1 cellular context compared by ENCODE assay signal in the genomic region with DNA sequence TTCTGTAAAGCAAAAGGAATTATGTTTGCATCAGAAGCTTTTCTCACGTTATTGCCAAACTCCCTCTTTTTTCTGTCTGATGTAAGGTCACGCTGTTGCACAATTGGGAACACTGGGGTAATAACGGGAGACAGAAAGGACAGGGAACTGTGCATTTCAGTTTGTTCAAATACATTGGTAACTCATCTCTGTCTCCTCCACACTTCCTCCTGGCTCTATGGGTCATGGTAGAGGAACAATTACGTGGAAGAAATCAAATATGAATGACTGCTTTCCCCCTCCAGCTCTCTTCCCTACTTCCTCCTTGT.
TF ChIP-seq lines count a peak whose summit lies in the region.

No MANE protein-coding gene starts in this region.

TF ChIP-seq in HepG2, 621 proteins besides CTCF, POLR2A, EP300 and RAD21 (continued from another document and continues in another):
- TF ChIP-seq, protein P1, sequence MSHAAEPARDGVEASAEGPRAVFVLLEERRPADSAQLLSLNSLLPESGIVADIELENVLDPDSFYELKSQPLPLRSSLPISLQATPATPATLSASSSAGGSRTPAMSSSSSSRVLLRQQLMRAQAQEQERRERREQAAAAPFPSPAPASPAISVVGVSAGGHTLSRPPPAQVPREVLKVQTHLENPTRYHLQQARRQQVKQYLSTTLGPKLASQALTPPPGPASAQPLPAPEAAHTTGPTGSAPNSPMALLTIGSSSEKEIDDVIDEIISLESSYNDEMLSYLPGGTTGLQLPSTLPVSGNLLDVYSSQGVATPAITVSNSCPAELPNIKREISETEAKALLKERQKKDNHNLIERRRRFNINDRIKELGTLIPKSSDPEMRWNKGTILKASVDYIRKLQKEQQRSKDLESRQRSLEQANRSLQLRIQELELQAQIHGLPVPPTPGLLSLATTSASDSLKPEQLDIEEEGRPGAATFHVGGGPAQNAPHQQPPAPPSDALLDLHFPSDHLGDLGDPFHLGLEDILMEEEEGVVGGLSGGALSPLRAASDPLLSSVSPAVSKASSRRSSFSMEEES (CRISPR knock-in tag; IDR thresholded peaks at IDR 0.05), result peak; percentile 79
- TF ChIP-seq KAT8 (CRISPR knock-in tag; IDR thresholded peaks at IDR 0.05), result peak; percentile 72; the same call in 1 of the 2 replicates
- no peak for TF ChIP-seq PRPF4 (IDR thresholded peaks at IDR 0.05; ENCODE audit: low read depth, low read length, poor library complexity, severe bottlenecking)
- TF ChIP-seq, protein P2, sequence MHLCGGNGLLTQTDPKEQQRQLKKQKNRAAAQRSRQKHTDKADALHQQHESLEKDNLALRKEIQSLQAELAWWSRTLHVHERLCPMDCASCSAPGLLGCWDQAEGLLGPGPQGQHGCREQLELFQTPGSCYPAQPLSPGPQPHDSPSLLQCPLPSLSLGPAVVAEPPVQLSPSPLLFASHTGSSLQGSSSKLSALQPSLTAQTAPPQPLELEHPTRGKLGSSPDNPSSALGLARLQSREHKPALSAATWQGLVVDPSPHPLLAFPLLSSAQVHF (CRISPR knock-in tag; IDR thresholded peaks at IDR 0.05), result no peak
- TF ChIP-seq, protein P3, sequence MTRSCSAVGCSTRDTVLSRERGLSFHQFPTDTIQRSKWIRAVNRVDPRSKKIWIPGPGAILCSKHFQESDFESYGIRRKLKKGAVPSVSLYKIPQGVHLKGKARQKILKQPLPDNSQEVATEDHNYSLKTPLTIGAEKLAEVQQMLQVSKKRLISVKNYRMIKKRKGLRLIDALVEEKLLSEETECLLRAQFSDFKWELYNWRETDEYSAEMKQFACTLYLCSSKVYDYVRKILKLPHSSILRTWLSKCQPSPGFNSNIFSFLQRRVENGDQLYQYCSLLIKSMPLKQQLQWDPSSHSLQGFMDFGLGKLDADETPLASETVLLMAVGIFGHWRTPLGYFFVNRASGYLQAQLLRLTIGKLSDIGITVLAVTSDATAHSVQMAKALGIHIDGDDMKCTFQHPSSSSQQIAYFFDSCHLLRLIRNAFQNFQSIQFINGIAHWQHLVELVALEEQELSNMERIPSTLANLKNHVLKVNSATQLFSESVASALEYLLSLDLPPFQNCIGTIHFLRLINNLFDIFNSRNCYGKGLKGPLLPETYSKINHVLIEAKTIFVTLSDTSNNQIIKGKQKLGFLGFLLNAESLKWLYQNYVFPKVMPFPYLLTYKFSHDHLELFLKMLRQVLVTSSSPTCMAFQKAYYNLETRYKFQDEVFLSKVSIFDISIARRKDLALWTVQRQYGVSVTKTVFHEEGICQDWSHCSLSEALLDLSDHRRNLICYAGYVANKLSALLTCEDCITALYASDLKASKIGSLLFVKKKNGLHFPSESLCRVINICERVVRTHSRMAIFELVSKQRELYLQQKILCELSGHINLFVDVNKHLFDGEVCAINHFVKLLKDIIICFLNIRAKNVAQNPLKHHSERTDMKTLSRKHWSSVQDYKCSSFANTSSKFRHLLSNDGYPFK (CRISPR knock-in tag; IDR thresholded peaks at IDR 0.05; ENCODE audit: borderline replicate concordance), result no peak
- 0 out of 2 replicates have a peak, but pooled peaks have one; percentile 70 for TF ChIP-seq STAT5B (CRISPR knock-in tag; IDR thresholded peaks at IDR 0.05)
- peak; percentile 60; the same call in 1 of the 2 replicates for TF ChIP-seq SIX1 (CRISPR knock-in tag; IDR thresholded peaks at IDR 0.05; ENCODE audit: borderline replicate concordance)
- peak; percentile 74; the same call in 1 of the 2 replicates for TF ChIP-seq ZNF205 (CRISPR knock-in tag; IDR thresholded peaks at IDR 0.05)
- TF ChIP-seq MAFF (IDR thresholded peaks at IDR 0.05; ENCODE audit: low read depth, low read length), result no peak
- TF ChIP-seq ZKSCAN1 (IDR thresholded peaks at IDR 0.05; ENCODE audit: low read length), result no peak
- peak; percentile 95 for TF ChIP-seq ELF3 (CRISPR knock-in tag; IDR thresholded peaks at IDR 0.05)
- no peak for TF ChIP-seq ATRX (CRISPR knock-in tag; IDR thresholded peaks at IDR 0.05; ENCODE audit: borderline replicate concordance)
- TF ChIP-seq, protein P4, sequence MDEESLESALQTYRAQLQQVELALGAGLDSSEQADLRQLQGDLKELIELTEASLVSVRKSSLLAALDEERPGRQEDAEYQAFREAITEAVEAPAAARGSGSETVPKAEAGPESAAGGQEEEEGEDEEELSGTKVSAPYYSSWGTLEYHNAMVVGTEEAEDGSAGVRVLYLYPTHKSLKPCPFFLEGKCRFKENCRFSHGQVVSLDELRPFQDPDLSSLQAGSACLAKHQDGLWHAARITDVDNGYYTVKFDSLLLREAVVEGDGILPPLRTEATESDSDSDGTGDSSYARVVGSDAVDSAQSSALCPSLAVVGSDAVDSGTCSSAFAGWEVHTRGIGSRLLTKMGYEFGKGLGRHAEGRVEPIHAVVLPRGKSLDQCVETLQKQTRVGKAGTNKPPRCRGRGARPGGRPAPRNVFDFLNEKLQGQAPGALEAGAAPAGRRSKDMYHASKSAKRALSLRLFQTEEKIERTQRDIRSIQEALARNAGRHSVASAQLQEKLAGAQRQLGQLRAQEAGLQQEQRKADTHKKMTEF (CRISPR knock-in tag; IDR thresholded peaks at IDR 0.05), result peak; percentile 83
- TF ChIP-seq ZNF501 (CRISPR knock-in tag; IDR thresholded peaks at IDR 0.05), result no peak
- TF ChIP-seq AGO1 (IDR thresholded peaks at IDR 0.05; ENCODE audit: low read depth, low read length, poor library complexity, severe bottlenecking), result no peak
- TF ChIP-seq, protein P5, sequence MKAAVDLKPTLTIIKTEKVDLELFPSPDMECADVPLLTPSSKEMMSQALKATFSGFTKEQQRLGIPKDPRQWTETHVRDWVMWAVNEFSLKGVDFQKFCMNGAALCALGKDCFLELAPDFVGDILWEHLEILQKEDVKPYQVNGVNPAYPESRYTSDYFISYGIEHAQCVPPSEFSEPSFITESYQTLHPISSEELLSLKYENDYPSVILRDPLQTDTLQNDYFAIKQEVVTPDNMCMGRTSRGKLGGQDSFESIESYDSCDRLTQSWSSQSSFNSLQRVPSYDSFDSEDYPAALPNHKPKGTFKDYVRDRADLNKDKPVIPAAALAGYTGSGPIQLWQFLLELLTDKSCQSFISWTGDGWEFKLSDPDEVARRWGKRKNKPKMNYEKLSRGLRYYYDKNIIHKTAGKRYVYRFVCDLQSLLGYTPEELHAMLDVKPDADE (CRISPR knock-in tag; IDR thresholded peaks at IDR 0.05), result no peak
- no peak for TF ChIP-seq PCBP1 (IDR thresholded peaks at IDR 0.05; ENCODE audit: borderline replicate concordance, low read depth, low read length)
- no peak for TF ChIP-seq ZNF567 (CRISPR knock-in tag; IDR thresholded peaks at IDR 0.05; ENCODE audit: borderline replicate concordance)
- peak; percentile 70; the same call in 1 of the 2 replicates for TF ChIP-seq DPF2 (CRISPR knock-in tag; IDR thresholded peaks at IDR 0.05; ENCODE audit: borderline replicate concordance, low read depth)
- no peak for TF ChIP-seq ZNF788 (CRISPR knock-in tag; IDR thresholded peaks at IDR 0.05; ENCODE audit: borderline replicate concordance)
- peak; percentile 90; the same call in 1 of the 2 replicates for TF ChIP-seq SP140L (CRISPR knock-in tag; IDR thresholded peaks at IDR 0.05; ENCODE audit: borderline replicate concordance)
- TF ChIP-seq HNRNPUL1 (IDR thresholded peaks at IDR 0.05; ENCODE audit: low read depth, low read length), result no peak
- no peak for TF ChIP-seq PAF1 (CRISPR knock-in tag; IDR thresholded peaks at IDR 0.05)
- TF ChIP-seq ZNF230 (CRISPR knock-in tag; IDR thresholded peaks at IDR 0.05), result peak; percentile 54; the same call in 1 of the 2 replicates
- TF ChIP-seq ZNF672 (CRISPR knock-in tag; IDR thresholded peaks at IDR 0.05), result no peak
- TF ChIP-seq CBX5 (CRISPR knock-in tag; IDR thresholded peaks at IDR 0.05; ENCODE audit: borderline replicate concordance), result peak; percentile 82
- TF ChIP-seq, protein P6, sequence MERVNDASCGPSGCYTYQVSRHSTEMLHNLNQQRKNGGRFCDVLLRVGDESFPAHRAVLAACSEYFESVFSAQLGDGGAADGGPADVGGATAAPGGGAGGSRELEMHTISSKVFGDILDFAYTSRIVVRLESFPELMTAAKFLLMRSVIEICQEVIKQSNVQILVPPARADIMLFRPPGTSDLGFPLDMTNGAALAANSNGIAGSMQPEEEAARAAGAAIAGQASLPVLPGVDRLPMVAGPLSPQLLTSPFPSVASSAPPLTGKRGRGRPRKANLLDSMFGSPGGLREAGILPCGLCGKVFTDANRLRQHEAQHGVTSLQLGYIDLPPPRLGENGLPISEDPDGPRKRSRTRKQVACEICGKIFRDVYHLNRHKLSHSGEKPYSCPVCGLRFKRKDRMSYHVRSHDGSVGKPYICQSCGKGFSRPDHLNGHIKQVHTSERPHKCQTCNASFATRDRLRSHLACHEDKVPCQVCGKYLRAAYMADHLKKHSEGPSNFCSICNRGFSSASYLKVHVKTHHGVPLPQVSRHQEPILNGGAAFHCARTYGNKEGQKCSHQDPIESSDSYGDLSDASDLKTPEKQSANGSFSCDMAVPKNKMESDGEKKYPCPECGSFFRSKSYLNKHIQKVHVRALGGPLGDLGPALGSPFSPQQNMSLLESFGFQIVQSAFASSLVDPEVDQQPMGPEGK (CRISPR knock-in tag; IDR thresholded peaks at IDR 0.05), result peak; percentile 73
- TF ChIP-seq PHF5A (CRISPR knock-in tag; IDR thresholded peaks at IDR 0.05; ENCODE audit: low read depth, unreplicated experiment), result no peak
- TF ChIP-seq, protein P7, sequence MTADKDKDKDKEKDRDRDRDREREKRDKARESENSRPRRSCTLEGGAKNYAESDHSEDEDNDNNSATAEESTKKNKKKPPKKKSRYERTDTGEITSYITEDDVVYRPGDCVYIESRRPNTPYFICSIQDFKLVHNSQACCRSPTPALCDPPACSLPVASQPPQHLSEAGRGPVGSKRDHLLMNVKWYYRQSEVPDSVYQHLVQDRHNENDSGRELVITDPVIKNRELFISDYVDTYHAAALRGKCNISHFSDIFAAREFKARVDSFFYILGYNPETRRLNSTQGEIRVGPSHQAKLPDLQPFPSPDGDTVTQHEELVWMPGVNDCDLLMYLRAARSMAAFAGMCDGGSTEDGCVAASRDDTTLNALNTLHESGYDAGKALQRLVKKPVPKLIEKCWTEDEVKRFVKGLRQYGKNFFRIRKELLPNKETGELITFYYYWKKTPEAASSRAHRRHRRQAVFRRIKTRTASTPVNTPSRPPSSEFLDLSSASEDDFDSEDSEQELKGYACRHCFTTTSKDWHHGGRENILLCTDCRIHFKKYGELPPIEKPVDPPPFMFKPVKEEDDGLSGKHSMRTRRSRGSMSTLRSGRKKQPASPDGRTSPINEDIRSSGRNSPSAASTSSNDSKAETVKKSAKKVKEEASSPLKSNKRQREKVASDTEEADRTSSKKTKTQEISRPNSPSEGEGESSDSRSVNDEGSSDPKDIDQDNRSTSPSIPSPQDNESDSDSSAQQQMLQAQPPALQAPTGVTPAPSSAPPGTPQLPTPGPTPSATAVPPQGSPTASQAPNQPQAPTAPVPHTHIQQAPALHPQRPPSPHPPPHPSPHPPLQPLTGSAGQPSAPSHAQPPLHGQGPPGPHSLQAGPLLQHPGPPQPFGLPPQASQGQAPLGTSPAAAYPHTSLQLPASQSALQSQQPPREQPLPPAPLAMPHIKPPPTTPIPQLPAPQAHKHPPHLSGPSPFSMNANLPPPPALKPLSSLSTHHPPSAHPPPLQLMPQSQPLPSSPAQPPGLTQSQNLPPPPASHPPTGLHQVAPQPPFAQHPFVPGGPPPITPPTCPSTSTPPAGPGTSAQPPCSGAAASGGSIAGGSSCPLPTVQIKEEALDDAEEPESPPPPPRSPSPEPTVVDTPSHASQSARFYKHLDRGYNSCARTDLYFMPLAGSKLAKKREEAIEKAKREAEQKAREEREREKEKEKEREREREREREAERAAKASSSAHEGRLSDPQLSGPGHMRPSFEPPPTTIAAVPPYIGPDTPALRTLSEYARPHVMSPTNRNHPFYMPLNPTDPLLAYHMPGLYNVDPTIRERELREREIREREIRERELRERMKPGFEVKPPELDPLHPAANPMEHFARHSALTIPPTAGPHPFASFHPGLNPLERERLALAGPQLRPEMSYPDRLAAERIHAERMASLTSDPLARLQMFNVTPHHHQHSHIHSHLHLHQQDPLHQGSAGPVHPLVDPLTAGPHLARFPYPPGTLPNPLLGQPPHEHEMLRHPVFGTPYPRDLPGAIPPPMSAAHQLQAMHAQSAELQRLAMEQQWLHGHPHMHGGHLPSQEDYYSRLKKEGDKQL (CRISPR knock-in tag; IDR thresholded peaks at IDR 0.05; ENCODE audit: low read depth), result peak; percentile 83; the same call in 1 of the 2 replicates
- no peak for TF ChIP-seq ZNF432 (CRISPR knock-in tag; IDR thresholded peaks at IDR 0.05; ENCODE audit: borderline replicate concordance)
- TF ChIP-seq TBL1XR1 (IDR thresholded peaks at IDR 0.05; ENCODE audit: borderline replicate concordance, low read length, partially characterized antibody), result peak; percentile 77
- TF ChIP-seq ZNF263 (CRISPR knock-in tag; IDR thresholded peaks at IDR 0.05), result no peak
- TF ChIP-seq ZMYM2 (CRISPR knock-in tag; IDR thresholded peaks at IDR 0.05), result no peak
- TF ChIP-seq U2AF1 (optimal IDR thresholded peaks at IDR 0.05; ENCODE audit: low read depth, low read length), result no peak
- peak; percentile 74; the same call in 1 of the 2 replicates for TF ChIP-seq ZMYM3 (CRISPR knock-in tag; IDR thresholded peaks at IDR 0.05)
